Comparison of ENCODE assay signal across 10 cellular contexts in genomic region chr9:113577525-113578261, GRCh38.
DNase-seq lines count a peak whose midpoint lies in the region; FAIRE-seq and TF ChIP-seq lines count a peak whose summit lies in the region.
"Had no signal": no experiment of that assay in that cellular context is flagged by ENCODE, and none has a peak within 500 bp of the region (broad histone marks: within the 10 kb centered on the region; RNA-seq: fewer than 3 reads in every experiment).

No MANE protein-coding gene starts in this region.

- H4K20me1 ChIP-seq in astrocyte (ENCODE audit: insufficient read depth, low read length) = no peaks in the 10 kb centered on the region

- peaks cover under 1% of the 10 kb centered on the region for H3K27me3 Mint-ChIP-seq in astrocyte (ENCODE audit: low read depth, unreplicated experiment)

- H3K9me3 Mint-ChIP-seq in astrocyte (ENCODE audit: unreplicated experiment) = no peaks in the 10 kb centered on the region

- H3K27ac ChIP-seq in 22Rv1 (peak overlapping the region; percentile 32; the same call in 1 of the 2 replicates), astrocyte (ENCODE audit: low read depth, low read length) (peak overlapping the region; percentile 85), kidney (ENCODE audit: low read depth in 2 of 2, low read length in 2 of 2) (peak overlapping the region in 1 of 2 donors; percentile 34)

- peaks cover 31% of the 10 kb centered on the region for H3K79me2 ChIP-seq in astrocyte (ENCODE audit: insufficient read depth, low read length)

- H3K4me2 ChIP-seq in astrocyte (ENCODE audit: low read length) = peak overlapping the region; percentile 66

- FAIRE-seq in astrocyte (lab: Jason Lieb, UNC) = no peak
- no peak for FAIRE-seq in kidney (lab: Jason Lieb, UNC)

- H3K9ac ChIP-seq in astrocyte (ENCODE audit: low read length) (peak overlapping the region; percentile 49), kidney (ENCODE audit: low read length in 2 of 2) (no peak overlapping the region)

- H2AFZ ChIP-seq in astrocyte (ENCODE audit: low read depth, low read length) = no peak overlapping the region

- peaks cover 44% of the 10 kb centered on the region for H3K4me1 Mint-ChIP-seq in astrocyte (ENCODE audit: low read depth, unreplicated experiment)

- no peak overlapping the region for H3K4me3 Mint-ChIP-seq in astrocyte (ENCODE audit: unreplicated experiment)

- intact Hi-C loops in kidney (cut with DNase I) = no loop called here

- H3K4me3 ChIP-seq in astrocyte (ENCODE audit: insufficient read depth, low read depth, low read length) (no peak overlapping the region), kidney (ENCODE audit: low read length in 2 of 2) (no peak overlapping the region)
- H3K4me3 ChIP-seq: right lobe of liver had no signal

- peaks cover 54% of the 10 kb centered on the region for H3K4me1 ChIP-seq in astrocyte (ENCODE audit: insufficient read depth, low read length)
- peaks cover 27 to 57% of the 10 kb centered on the region in 2 donors for H3K4me1 ChIP-seq in kidney (ENCODE audit: control insufficient read depth in 1 of 2, insufficient read depth in 1 of 2, low read depth in 1 of 2, low read length in 2 of 2)

- H3K9me3 ChIP-seq in astrocyte (ENCODE audit: insufficient read depth, low read depth, low read length) (no peaks in the 10 kb centered on the region), kidney (ENCODE audit: control insufficient read depth in 1 of 2, low read length in 2 of 2) (no peaks in the 10 kb centered on the region)
- H3K9me3 ChIP-seq: right lobe of liver had no signal

- peaks cover 6% of the 10 kb centered on the region for H3K36me3 Mint-ChIP-seq in astrocyte (ENCODE audit: low read depth, unreplicated experiment)

- DNase-seq in HK-2 (ENCODE audit: unreplicated experiment) (peak; percentile 49), astrocyte (ENCODE audit: low read depth) (peak; percentile 67), kidney (peak; percentile 65), GM20000 (ENCODE audit: low spot score) (no peak), NCI-H1417 (lab: John Stamatoyannopoulos, UW) (no peak), germinal center (ENCODE audit: low spot score) (no peak), DMS79 treated with DMSO at 0.1 percent for 48 hours (lab: John Stamatoyannopoulos, UW) (no peak)
- DNase-seq: NCI-H1694 treated with DMSO at 0.1 percent for 48 hours had no signal

- peak overlapping the region; percentile 91 for H3K27ac Mint-ChIP-seq in astrocyte (ENCODE audit: unreplicated experiment)

- no peaks in the 10 kb centered on the region for H3K36me3 ChIP-seq in astrocyte (ENCODE audit: insufficient read depth, low read length)
- no peaks in the 10 kb centered on the region for H3K36me3 ChIP-seq in kidney (ENCODE audit: control insufficient read depth in 1 of 2, insufficient read depth in 2 of 2, low read length in 2 of 2)
- H3K36me3 ChIP-seq: right lobe of liver had no signal

- TF ChIP-seq CTCF in 22Rv1 (IDR thresholded peaks at IDR 0.05) (no peak), astrocyte (IDR thresholded peaks at IDR 0.05; ENCODE audit: insufficient read depth, low read depth, low read length) (no peak), kidney (IDR thresholded peaks at IDR 0.05; ENCODE audit: borderline replicate concordance, extremely low read depth, insufficient read depth) (no peak), GM20000 (IDR thresholded peaks at IDR 0.05; ENCODE audit: extremely low read depth, missing control alignments) (no peak)

- no peaks in the 10 kb centered on the region for H3K27me3 ChIP-seq in astrocyte (ENCODE audit: insufficient read depth, low read length)
- H3K27me3 ChIP-seq: right lobe of liver had no signal

Comparison
In these comparisons a context has a peak if more than half of its experiments do, and no peak if none do; other contexts are left out.
1. DNase-seq: peak in HK-2 (single experiment), astrocyte (single experiment) and kidney (single experiment); none in GM20000 (single experiment), NCI-H1417 (0 of 3), germinal center (single experiment) and DMS79 treated with DMSO at 0.1 percent for 48 hours (single experiment).